14 cellular contexts compared by ENCODE assay signal in the genomic region with DNA sequence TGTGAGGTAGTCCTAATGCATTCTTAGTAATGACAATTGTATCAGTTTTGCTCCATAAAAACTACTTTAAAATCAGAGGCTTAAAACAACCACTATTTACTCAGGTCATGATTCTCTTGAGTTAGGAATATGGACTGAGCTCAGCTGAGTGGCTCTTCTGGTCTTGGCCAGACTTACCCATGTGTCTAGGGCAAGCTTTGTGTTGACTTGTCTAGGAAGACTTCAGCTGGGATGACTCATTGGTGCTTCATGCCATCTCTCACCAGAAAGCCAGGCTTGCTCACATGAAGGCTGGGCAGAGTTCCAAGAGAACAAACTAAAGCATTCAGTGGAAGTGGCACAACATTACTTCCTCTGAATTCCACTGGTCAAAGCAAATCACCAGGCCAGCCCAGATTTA.
DNase-seq lines count a peak whose midpoint lies in the region; ATAC-seq and TF ChIP-seq lines count a peak whose summit lies in the region.
"Had no signal": no experiment of that assay in that cellular context is flagged by ENCODE, and none has a peak within 500 bp of the region (broad histone marks: within the 10 kb centered on the region; RNA-seq: fewer than 3 reads in every experiment).

No MANE protein-coding gene starts in this region.

- POLR2A ChIA-PET in A673 (lab: Charles Lee; ENCODE audit: low non-redundant PET) (no interaction called here), PC-3 (lab: Charles Lee; ENCODE audit: unreplicated experiment) (no interaction called here)

- H3K4me2 ChIP-seq in PC-3 (ENCODE audit: low read length): no peak overlapping the region
- no peak overlapping the region for H3K4me2 ChIP-seq in fibroblast of lung (ENCODE audit: extremely low read depth, insufficient read depth, low read length)

- no peaks in the 10 kb centered on the region for H3K9me2 ChIP-seq in PC-3 (replicated peaks; ENCODE audit: low read length)

- no peaks in the 10 kb centered on the region for H3F3A ChIP-seq in PC-3 (ENCODE audit: low read length, unreplicated experiment)

- DNase-seq in A673 (ENCODE audit: low spot score) (peak; percentile 63), HFF-Myc (ENCODE audit: extremely low read depth, low read depth) (peak; percentile 30), PC-3 (peak; percentile 61), fibroblast of lung (ENCODE audit: low read depth in 2 of 2) (peak; percentile 41 to 49), left cardiac atrium (no peak)
- DNase-seq: activated T-cell treated with anti-CD3 and anti-CD28 coated beads for 4 hours; NCI-H187 treated with DMSO at 0.1 percent for 48 hours; stimulated activated CD4-positive, alpha-beta T cell treated with anti-CD3 and anti-CD28 coated beads, Interleukin-4, amount 100 ng/mL, for 4 hours; T-helper 2 cell; transverse colon had no signal

- H3K79me2 ChIP-seq in PC-3 (ENCODE audit: low read length): no peaks in the 10 kb centered on the region
- H3K79me2 ChIP-seq in fibroblast of lung (ENCODE audit: control insufficient read depth, insufficient read depth, low read length): no peaks in the 10 kb centered on the region

- H3K27ac ChIP-seq in A673 (ENCODE audit: low read depth, low read length, poor library complexity, severe bottlenecking) (no peak overlapping the region), PC-3 (ENCODE audit: low read length) (no peak overlapping the region), fibroblast of lung (ENCODE audit: insufficient read depth, low read length) (no peak overlapping the region)
- H3K27ac ChIP-seq: C4-2B, transverse colon had no signal

- H3K9ac ChIP-seq in PC-3 (ENCODE audit: low read length): no peak overlapping the region
- H3K9ac ChIP-seq in fibroblast of lung (ENCODE audit: insufficient read depth, low read length): no peak overlapping the region

- intact Hi-C loops in A673 (cut with micrococcal nuclease; ENCODE audit: unreplicated experiment) (no loop called here), PC-3 (cut with micrococcal nuclease) (no loop called here), left cardiac atrium (cut with DNase I) (loop anchor here in 1 of 2 donors (10.0 kb wide), 2 partner anchors 147 to 757 kb away; no protein-coding TSS in a partner anchor)

- H3K36me3 ChIP-seq in A673 (ENCODE audit: insufficient read depth, low read length, poor library complexity, severe bottlenecking) (no peaks in the 10 kb centered on the region), PC-3 (ENCODE audit: low read depth, low read length) (no peaks in the 10 kb centered on the region), fibroblast of lung (ENCODE audit: control insufficient read depth, insufficient read depth, low read length) (no peaks in the 10 kb centered on the region)
- H3K36me3 ChIP-seq: transverse colon had no signal

- H3K4me1 ChIP-seq in A673 (ENCODE audit: insufficient read depth, low read length, poor library complexity, severe bottlenecking): no peaks in the 10 kb centered on the region
- no peaks in the 10 kb centered on the region for H3K4me1 ChIP-seq in PC-3 (ENCODE audit: insufficient read depth, low read length)
- H3K4me1 ChIP-seq in fibroblast of lung (ENCODE audit: control insufficient read depth, extremely low read depth, insufficient read depth, low read length): no peaks in the 10 kb centered on the region
- H3K4me1 ChIP-seq: transverse colon had no signal

- H3K27me3 ChIP-seq in A673 (replicated peaks; ENCODE audit: insufficient read depth, low read depth, low read length, poor library complexity) (peaks cover 9% of the 10 kb centered on the region), PC-3 (ENCODE audit: low read length) (no peaks in the 10 kb centered on the region), fibroblast of lung (ENCODE audit: control insufficient read depth, insufficient read depth, low read length) (no peaks in the 10 kb centered on the region)

- no peak for TF ChIP-seq CTCF in A673 (conservative IDR thresholded peaks at IDR 0.05; ENCODE audit: low read depth, low read length)
- TF ChIP-seq CTCF in HFF-Myc (IDR thresholded peaks at IDR 0.05; ENCODE audit: low read depth, low read length, missing control alignments): no peak
- TF ChIP-seq CTCF in PC-3 (conservative IDR thresholded peaks at IDR 0.05; ENCODE audit: low read depth, low read length): no peak
- TF ChIP-seq CTCF in fibroblast of lung (conservative IDR thresholded peaks at IDR 0.05 in 1 of 2, IDR thresholded peaks at IDR 0.05 in 1 of 2; ENCODE audit: low read depth in 1 of 2, low read length in 2 of 2): no peak

- H3K9me3 ChIP-seq in A673 (ENCODE audit: low read depth, low read length, poor library complexity, severe bottlenecking) (no peaks in the 10 kb centered on the region), PC-3 (ENCODE audit: low read length) (peaks cover 9% of the 10 kb centered on the region; the same call in 1 of the 2 replicates), fibroblast of lung (ENCODE audit: control insufficient read depth, insufficient read depth, low read depth, low read length) (no peaks in the 10 kb centered on the region)
- H3K9me3 ChIP-seq: transverse colon had no signal

- H4K20me1 ChIP-seq in PC-3 (ENCODE audit: low read length) (no peaks in the 10 kb centered on the region), fibroblast of lung (ENCODE audit: control insufficient read depth, extremely low read depth, insufficient read depth, low read length) (no peaks in the 10 kb centered on the region)

- H3K4me3 ChIP-seq in A673 (ENCODE audit: low read depth, low read length, poor library complexity, severe bottlenecking): no peak overlapping the region
- no peak overlapping the region for H3K4me3 ChIP-seq in HFF-Myc (replicated peaks; ENCODE audit: low read depth, low read length)
- H3K4me3 ChIP-seq in PC-3 (ENCODE audit: low read length): no peak overlapping the region
- no peak overlapping the region for H3K4me3 ChIP-seq in fibroblast of lung (replicated peaks in 1 of 4; ENCODE audit: control extremely low read depth in 1 of 4, insufficient read depth in 1 of 4, low read depth in 3 of 4, low read length in 4 of 4)
- H3K4me3 ChIP-seq: transverse colon had no signal

- H2AFZ ChIP-seq in PC-3 (ENCODE audit: low read length) (no peak overlapping the region), fibroblast of lung (ENCODE audit: low read length) (no peak overlapping the region)

- ATAC-seq in PC-3 (no peak), GM21367 (IDR thresholded peaks at IDR 0.05; ENCODE audit: unreplicated experiment) (no peak), HG03469 (IDR thresholded peaks at IDR 0.05; ENCODE audit: unreplicated experiment) (no peak), HG02798 (IDR thresholded peaks at IDR 0.05; ENCODE audit: poor library complexity, unreplicated experiment) (no peak), left cardiac atrium (no peak)

- CTCF ChIA-PET in A673 (lab: Charles Lee): no interaction called here
- CTCF ChIA-PET in PC-3 (lab: Charles Lee): no interaction called here

- BruUV-seq in A673 (replicated peaks; lab: Mats Ljungman, UMichigan) (no TSS peak), PC-3 (replicated peaks; lab: Mats Ljungman, UMichigan) (no TSS peak)
